ENCODE assay signal across 24 cellular contexts in the genomic region with DNA sequence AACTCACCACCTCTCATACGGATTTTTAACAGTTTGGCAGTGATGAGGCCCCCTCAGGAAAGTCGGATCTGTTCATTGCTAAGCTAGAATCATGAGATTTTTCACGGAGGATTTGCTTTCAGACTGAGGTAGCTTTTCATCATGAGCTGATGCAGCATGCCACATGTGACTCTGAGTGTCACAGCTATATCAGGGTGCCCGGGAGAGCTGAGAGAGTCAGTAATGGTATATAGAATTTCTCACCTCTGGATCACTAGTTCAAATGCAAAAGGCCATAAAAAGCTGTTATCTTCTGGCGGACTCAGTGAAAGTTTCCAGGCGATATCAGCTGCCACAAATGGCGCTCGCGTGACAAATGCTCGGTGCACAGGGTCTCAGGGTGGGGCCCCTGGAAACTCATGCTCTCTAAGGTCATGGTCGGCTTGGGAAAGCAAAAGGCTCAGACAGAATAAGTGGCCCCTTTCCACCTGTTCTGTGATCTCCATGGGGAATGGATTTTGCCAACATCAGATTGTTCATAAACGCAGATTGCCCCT.
"Had no signal": no experiment of that assay in that cellular context is flagged by ENCODE, and none has a peak within 500 bp of the region (broad histone marks: within the 10 kb centered on the region; RNA-seq: fewer than 3 reads in every experiment).

No MANE protein-coding gene starts in this region.

- H3K4me3 Mint-ChIP-seq: activated CD4-positive, alpha-beta memory T cell treated with anti-CD3 and anti-CD28 coated beads, Interleukin-2, amount 10 ng/mL, durations not matched to agents 7 days and 5 days; activated CD4-positive, alpha-beta T cell treated with anti-CD3 and anti-CD28 coated beads, Interleukin-2, amount 10 ng/mL, durations not matched to agents 24 days and 14 days; activated naive CD4-positive, alpha-beta T cell treated with anti-CD3 and anti-CD28 coated beads, Interleukin-2, amount 10 ng/mL, durations not matched to agents 7 days and 5 days; activated naive CD8-positive, alpha-beta T cell treated with anti-CD3 and anti-CD28 coated beads, Interleukin-2, amount 10 ng/mL, durations not matched to agents 7 days and 5 days; activated T-cell treated with anti-CD3 and anti-CD28 coated beads, Interleukin-2, amount 50 U/mL, for 24 hours; effector memory CD8-positive, alpha-beta T cell had no signal

- H3K27me3 ChIP-seq: ascending aorta, cardiac muscle cell, heart left ventricle, ovary, right atrium auricular region, testis had no signal

- H3K9me3 Mint-ChIP-seq: activated CD4-positive, alpha-beta memory T cell treated with anti-CD3 and anti-CD28 coated beads, Interleukin-2, amount 10 ng/mL, durations not matched to agents 7 days and 5 days; activated CD4-positive, alpha-beta T cell treated with anti-CD3 and anti-CD28 coated beads, Interleukin-2, amount 10 ng/mL, durations not matched to agents 24 days and 14 days; activated naive CD4-positive, alpha-beta T cell treated with anti-CD3 and anti-CD28 coated beads, Interleukin-2, amount 10 ng/mL, durations not matched to agents 7 days and 5 days; activated naive CD8-positive, alpha-beta T cell treated with anti-CD3 and anti-CD28 coated beads, Interleukin-2, amount 10 ng/mL, durations not matched to agents 7 days and 5 days; activated T-cell treated with anti-CD3 and anti-CD28 coated beads, Interleukin-2, amount 50 U/mL, for 24 hours; effector memory CD8-positive, alpha-beta T cell had no signal

- H3K27ac Mint-ChIP-seq: activated CD4-positive, alpha-beta memory T cell treated with anti-CD3 and anti-CD28 coated beads, Interleukin-2, amount 10 ng/mL, durations not matched to agents 7 days and 5 days; activated CD4-positive, alpha-beta T cell treated with anti-CD3 and anti-CD28 coated beads, Interleukin-2, amount 10 ng/mL, durations not matched to agents 24 days and 14 days; activated naive CD4-positive, alpha-beta T cell treated with anti-CD3 and anti-CD28 coated beads, Interleukin-2, amount 10 ng/mL, durations not matched to agents 7 days and 5 days; activated naive CD8-positive, alpha-beta T cell treated with anti-CD3 and anti-CD28 coated beads, Interleukin-2, amount 10 ng/mL, durations not matched to agents 7 days and 5 days; activated T-cell treated with anti-CD3 and anti-CD28 coated beads, Interleukin-2, amount 50 U/mL, for 24 hours; effector memory CD8-positive, alpha-beta T cell; progenitor cell of endocrine pancreas had no signal

- H3K4me3 ChIP-seq: ascending aorta, cardiac muscle cell, heart left ventricle, left lung, lung, mucosa of descending colon, ovary, right atrium auricular region, spleen, testis, transverse colon had no signal

- DNase-seq: activated CD4-positive, alpha-beta memory T cell treated with anti-CD3 and anti-CD28 coated beads, Interleukin-2, amount 10 ng/mL, durations not matched to agents 7 days and 5 days; activated CD4-positive, alpha-beta T cell treated with anti-CD3 and anti-CD28 coated beads, Interleukin-2, amount 10 ng/mL, durations not matched to agents 24 days and 14 days; activated CD4-positive, CD25-positive, alpha-beta regulatory T cell treated with anti-CD3 and anti-CD28 coated beads, Interleukin-2, amount 50 U/mL, for 72 hours; activated CD8-positive, alpha-beta memory T cell treated with anti-CD3 and anti-CD28 coated beads, Interleukin-2, amount 50 U/mL, for 48 hours; activated gamma-delta T cell; activated naive CD4-positive, alpha-beta T cell treated with anti-CD3 and anti-CD28 coated beads, Interleukin-2, amount 10 ng/mL, durations not matched to agents 7 days and 5 days; activated naive CD8-positive, alpha-beta T cell treated with anti-CD3 and anti-CD28 coated beads, Interleukin-2, amount 10 ng/mL, durations not matched to agents 7 days and 5 days; activated T-cell treated with anti-CD3 and anti-CD28 coated beads, Interleukin-2, amount 50 U/mL, for 24 hours; cortex of kidney; effector memory CD8-positive, alpha-beta T cell; heart left ventricle; left lung; ovary; spleen; stimulated activated naive CD4-positive, alpha-beta T cell treated with Interleukin-2 at 50 U/mL for 16 hours; testis; transverse colon had no signal

- H3K27me3 Mint-ChIP-seq: activated CD4-positive, alpha-beta memory T cell treated with anti-CD3 and anti-CD28 coated beads, Interleukin-2, amount 10 ng/mL, durations not matched to agents 7 days and 5 days; brain had no signal

- H3K27ac ChIP-seq: ascending aorta, cardiac muscle cell, heart left ventricle, left lung, ovary, right atrium auricular region, spleen, testis, transverse colon had no signal

- H3K4me1 Mint-ChIP-seq: activated CD4-positive, alpha-beta memory T cell treated with anti-CD3 and anti-CD28 coated beads, Interleukin-2, amount 10 ng/mL, durations not matched to agents 7 days and 5 days; activated CD4-positive, alpha-beta T cell treated with anti-CD3 and anti-CD28 coated beads, Interleukin-2, amount 10 ng/mL, durations not matched to agents 24 days and 14 days; activated naive CD4-positive, alpha-beta T cell treated with anti-CD3 and anti-CD28 coated beads, Interleukin-2, amount 10 ng/mL, durations not matched to agents 7 days and 5 days; activated naive CD8-positive, alpha-beta T cell treated with anti-CD3 and anti-CD28 coated beads, Interleukin-2, amount 10 ng/mL, durations not matched to agents 7 days and 5 days had no signal

- H3K36me3 ChIP-seq: ascending aorta, cardiac muscle cell, heart left ventricle, left lung, ovary, right atrium auricular region, spleen, transverse colon had no signal

- H3K9me3 ChIP-seq: ascending aorta, heart left ventricle, left lung, mucosa of descending colon, ovary, right atrium auricular region, spleen, testis, transverse colon had no signal

- H3K4me1 ChIP-seq: ascending aorta, left lung, right atrium auricular region, spleen, testis, transverse colon had no signal

- H3K36me3 Mint-ChIP-seq: activated naive CD4-positive, alpha-beta T cell treated with anti-CD3 and anti-CD28 coated beads, Interleukin-2, amount 10 ng/mL, durations not matched to agents 7 days and 5 days; activated naive CD8-positive, alpha-beta T cell treated with anti-CD3 and anti-CD28 coated beads, Interleukin-2, amount 10 ng/mL, durations not matched to agents 7 days and 5 days; brain had no signal
